1 cellular context compared by ENCODE assay signal in genomic region chr16:2223375-2224182, GRCh38.
A peak's percentile ranks its signal among the peaks of the same experiment; 100 is the strongest.
TF ChIP-seq lines count a peak whose summit lies in the region.

E4F1 (plus strand) TSS chr16:2223591; CDS start chr16:2223614, 23 bp downstream.

TF ChIP-seq in HEK293, 187 proteins besides CTCF, POLR2A, EP300 and RAD21 (continued from another document):
- TF ChIP-seq ZNF629 (tag by site-specific recombination; IDR thresholded peaks at IDR 0.05) (peak; percentile 92), GLIS2 (tag by site-specific recombination; IDR thresholded peaks at IDR 0.05) (peak; percentile 72), ZNF624 (tag by site-specific recombination; IDR thresholded peaks at IDR 0.05) (no peak), ZNF610 (tag by site-specific recombination; IDR thresholded peaks at IDR 0.05; ENCODE audit: borderline replicate concordance) (peak; percentile 75; the same call in 1 of the 2 replicates), ZNF830 (tag by site-specific recombination; IDR thresholded peaks at IDR 0.05; ENCODE audit: low read depth) (no peak), REST (tag by site-specific recombination; IDR thresholded peaks at IDR 0.05) (0 out of 2 replicates have a peak, but pooled peaks have one; percentile 16), BCL11B (tag by site-specific recombination; IDR thresholded peaks at IDR 0.05; ENCODE audit: low read depth) (peak; percentile 41), ZSCAN30 (tag by site-specific recombination; IDR thresholded peaks at IDR 0.05) (peak; percentile 82), HOXD13 (CRISPR knock-in tag; IDR thresholded peaks at IDR 0.05; ENCODE audit: borderline replicate concordance) (peak; percentile 96), TSHZ1 (tag by site-specific recombination; IDR thresholded peaks at IDR 0.05; ENCODE audit: borderline replicate concordance) (peak; percentile 35; the same call in 1 of the 2 replicates), SP3 (tag by site-specific recombination; IDR thresholded peaks at IDR 0.05) (peak; percentile 94), AEBP2 (tag by site-specific recombination; IDR thresholded peaks at IDR 0.05; ENCODE audit: borderline replicate concordance) (no peak), HOXC10 (CRISPR knock-in tag; IDR thresholded peaks at IDR 0.05) (0 out of 2 replicates have a peak, but pooled peaks have one; percentile 91), ZNF341 (tag by site-specific recombination; IDR thresholded peaks at IDR 0.05; ENCODE audit: low read depth) (peak; percentile 82), ZEB2 (tag by site-specific recombination; IDR thresholded peaks at IDR 0.05) (peak; percentile 97), ZNF544 (tag by site-specific recombination; IDR thresholded peaks at IDR 0.05) (no peak), ZNF529 (tag by site-specific recombination; IDR thresholded peaks at IDR 0.05; ENCODE audit: insufficient replicate concordance) (no peak), ZNF157 (tag by site-specific recombination; IDR thresholded peaks at IDR 0.05) (no peak), GLI2 (tag by site-specific recombination; IDR thresholded peaks at IDR 0.05; ENCODE audit: borderline replicate concordance, low read depth) (no peak), ZBTB20 (tag by site-specific recombination; IDR thresholded peaks at IDR 0.05) (peak; percentile 80), ZBTB21 (tag by site-specific recombination; IDR thresholded peaks at IDR 0.05) (peak; percentile 83; the same call in 1 of the 2 replicates), ZFP37 (tag by site-specific recombination; IDR thresholded peaks at IDR 0.05) (peak; percentile 89), ZSCAN16 (tag by site-specific recombination; IDR thresholded peaks at IDR 0.05) (0 out of 2 replicates have a peak, but pooled peaks have one; percentile 40), ZNF239 (tag by site-specific recombination; IDR thresholded peaks at IDR 0.05) (0 out of 2 replicates have a peak, but pooled peaks have one; percentile 56), KLF8 (tag by site-specific recombination; IDR thresholded peaks at IDR 0.05) (peak; percentile 87), ZNF10 (tag by site-specific recombination; IDR thresholded peaks at IDR 0.05) (peak; percentile 98), PBX3 (CRISPR knock-in tag; IDR thresholded peaks at IDR 0.05) (peak; percentile 82), ZNF639 (tag by site-specific recombination; IDR thresholded peaks at IDR 0.05) (0 out of 2 replicates have a peak, but pooled peaks have one; percentile 18), ZBTB26 (tag by site-specific recombination; optimal IDR thresholded peaks at IDR 0.05) (peak; percentile 78), ZNF660 (tag by site-specific recombination; IDR thresholded peaks at IDR 0.05) (peak; percentile 64), ZNF2 (tag by site-specific recombination; IDR thresholded peaks at IDR 0.05) (peak; percentile 61), ZNF561 (tag by site-specific recombination; IDR thresholded peaks at IDR 0.05; ENCODE audit: borderline replicate concordance) (peak; percentile 82; the same call in 1 of the 2 replicates), ZNF501 (tag by site-specific recombination; IDR thresholded peaks at IDR 0.05) (peak; percentile 81), SCRT2 (tag by site-specific recombination; IDR thresholded peaks at IDR 0.05) (peak; percentile 86), SP2 (tag by site-specific recombination; IDR thresholded peaks at IDR 0.05) (peak; percentile 100)
